ENCODE assay signal across 1 cellular context in genomic region chr1:20507564-20508410, GRCh38.
TF ChIP-seq lines count a peak whose summit lies in the region.

TSS of gene MUL1 (minus strand) at chr1:20508151. CDS start at chr1:20508024, 127 bp downstream.

TF ChIP-seq in K562, 482 proteins besides CTCF, POLR2A, EP300 and RAD21 (continued from another document and continues in another):
- TF ChIP-seq TRIM25 (IDR thresholded peaks at IDR 0.05; ENCODE audit: borderline replicate concordance) (no peak), ZNF699 (CRISPR knock-in tag; IDR thresholded peaks at IDR 0.05; ENCODE audit: insufficient replicate concordance) (no peak), SMC3 (conservative IDR thresholded peaks at IDR 0.05; ENCODE audit: insufficient read depth, low read depth, low read length) (no peak), SAP30 (IDR thresholded peaks at IDR 0.05; ENCODE audit: borderline replicate concordance, insufficient read depth, low read depth, low read length, poor library complexity, severe bottlenecking) (peak; percentile 78), CBX8 (IDR thresholded peaks at IDR 0.05; ENCODE audit: borderline replicate concordance, extremely low read depth, low read depth, low read length, poor library complexity, severe bottlenecking) (no peak), KLF16 (IDR thresholded peaks at IDR 0.05) (no peak), ZBTB26 (CRISPR knock-in tag; IDR thresholded peaks at IDR 0.05) (no peak), MXI1 (IDR thresholded peaks at IDR 0.05; ENCODE audit: low read depth, low read length) (peak; percentile 90), BACH1 (tag; IDR thresholded peaks at IDR 0.05) (no peak; the same call in 1 of the 2 replicates), CTCFL (IDR thresholded peaks at IDR 0.05; ENCODE audit: borderline replicate concordance, insufficient read depth, low read depth, low read length, poor library complexity, severe bottlenecking) (no peak), MNT (conservative IDR thresholded peaks at IDR 0.05) (peak in 1 of 2 experiments; percentile 88; a peak in 3 of 4 replicates), U2AF1 (optimal IDR thresholded peaks at IDR 0.05; ENCODE audit: low read depth, low read length) (no peak), ZNF518B (CRISPR knock-in tag; IDR thresholded peaks at IDR 0.05) (no peak), ZBTB8A (IDR thresholded peaks at IDR 0.05; ENCODE audit: partially characterized antibody) (no peak), PURB (CRISPR knock-in tag; IDR thresholded peaks at IDR 0.05; ENCODE audit: low read depth) (no peak), TEAD1 (CRISPR knock-in tag; IDR thresholded peaks at IDR 0.05) (no peak; a peak in 1 of 4 replicates), GABPB2 (CRISPR knock-in tag; conservative IDR thresholded peaks at IDR 0.05) (no peak), PHB (CRISPR knock-in tag; IDR thresholded peaks at IDR 0.05) (peak; percentile 71; the same call in 1 of the 2 replicates), HMG20B (CRISPR knock-in tag; IDR thresholded peaks at IDR 0.05) (no peak), SNRNP70 (optimal IDR thresholded peaks at IDR 0.05; ENCODE audit: low read depth, low read length) (no peak), U2AF2 (optimal IDR thresholded peaks at IDR 0.05; ENCODE audit: low read depth, low read length) (no peak), ZNF445 (CRISPR knock-in tag; IDR thresholded peaks at IDR 0.05; ENCODE audit: low read depth) (no peak), GTF2A2 (tag; IDR thresholded peaks at IDR 0.05) (0 out of 2 replicates have a peak, but pooled peaks have one; percentile 26), SRSF9 (IDR thresholded peaks at IDR 0.05; ENCODE audit: borderline replicate concordance, low read depth, low read length) (no peak), ZNF146 (CRISPR knock-in tag; IDR thresholded peaks at IDR 0.05; ENCODE audit: unreplicated experiment) (no peak), BDP1 (IDR thresholded peaks at IDR 0.05; ENCODE audit: insufficient read depth, insufficient read length) (no peak), ZNF407 (IDR thresholded peaks at IDR 0.05; ENCODE audit: low read depth) (no peak), FOXK2 (conservative IDR thresholded peaks at IDR 0.05 in 1 of 2, IDR thresholded peaks at IDR 0.05 in 1 of 2; ENCODE audit: low read depth in 2 of 2) (peak in 1 of 2 experiments; percentile 75; a peak in 2 of 4 replicates), CCAR2 (IDR thresholded peaks at IDR 0.05; ENCODE audit: low read depth, low read length) (no peak), SP1 (CRISPR knock-in tag; IDR thresholded peaks at IDR 0.05) (peak; percentile 70), SRSF1 (IDR thresholded peaks at IDR 0.05; ENCODE audit: low read depth, low read length) (peak; percentile 68; the same call in 1 of the 2 replicates), CEBPG (CRISPR knock-in tag; IDR thresholded peaks at IDR 0.05) (no peak), CEBPG (tag; conservative IDR thresholded peaks at IDR 0.05 in 1 of 2, IDR thresholded peaks at IDR 0.05 in 1 of 2) (no peak), RBM17 (IDR thresholded peaks at IDR 0.05; ENCODE audit: borderline replicate concordance, low read depth, low read length) (no peak), DLX4 (CRISPR knock-in tag; IDR thresholded peaks at IDR 0.05) (no peak), NRF1 (conservative IDR thresholded peaks at IDR 0.05 in 1 of 2, IDR thresholded peaks at IDR 0.05 in 1 of 2) (0 out of 4 replicates have a peak, but pooled peaks of 1 of the 2 experiments have one; percentile 29), KDM1A (IDR thresholded peaks at IDR 0.05) (no peak), MYC (IDR thresholded peaks at IDR 0.05; ENCODE audit: low read depth, low read length) (peak; percentile 62), MYC (CRISPR knock-in tag; IDR thresholded peaks at IDR 0.05; ENCODE audit: borderline replicate concordance, low read depth) (no peak), PHF20 (IDR thresholded peaks at IDR 0.05; ENCODE audit: partially characterized antibody) (peak; percentile 100), POLR2B (IDR thresholded peaks at IDR 0.05; ENCODE audit: low read depth, partially characterized antibody) (peak; percentile 62), FOXA1 (IDR thresholded peaks at IDR 0.05; ENCODE audit: borderline replicate concordance) (no peak), HINFP (tag; conservative IDR thresholded peaks at IDR 0.05; ENCODE audit: low read depth) (no peak)
